In genomic region chr3:120497318-120497717, GRCh38 we compare ENCODE assay signal across 1 cellular context.
TF ChIP-seq lines count a peak whose summit lies in the region.

No MANE protein-coding gene starts in this region.

TF ChIP-seq in HEK293, 187 proteins besides CTCF, POLR2A, EP300 and RAD21 (continued from another document):
- TF ChIP-seq ZNF785 (tag by site-specific recombination; IDR thresholded peaks at IDR 0.05) (no peak), ZNF629 (tag by site-specific recombination; IDR thresholded peaks at IDR 0.05) (peak; percentile 74)
